Comparison of ENCODE assay signal across 8 cellular contexts in the genomic region with DNA sequence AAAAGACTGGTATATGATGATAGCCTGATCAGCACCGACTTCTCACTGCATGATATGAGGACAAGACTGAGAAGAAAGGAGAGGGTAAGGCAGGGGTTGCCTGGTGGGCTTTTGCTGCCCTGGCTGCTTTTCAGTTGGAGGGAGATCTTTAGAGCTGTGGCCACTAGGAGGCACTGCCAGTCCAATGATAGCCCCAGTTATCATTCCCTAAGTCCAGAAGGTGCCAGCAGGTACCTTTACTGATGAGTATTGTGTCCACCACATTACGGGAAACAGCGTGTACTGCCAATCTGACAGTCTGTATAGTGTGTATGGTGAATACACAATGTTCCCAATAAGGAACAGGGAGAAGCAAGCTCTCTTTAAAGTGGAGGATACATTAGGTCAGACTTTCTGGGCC. TPM values are rescaled to one million over a fixed set of nuclear protein-coding genes. Genes with fewer than 3 reads are reported as not detected.
DNase-seq lines count a peak whose midpoint lies in the region; ATAC-seq and TF ChIP-seq lines count a peak whose summit lies in the region.

No MANE protein-coding gene starts in this region.

- H3K4me3 ChIP-seq in breast epithelium (no peak overlapping the region), kidney epithelial cell (ENCODE audit: low read depth, low read length) (no peak overlapping the region)

- CTCF ChIA-PET in MCF 10A (lab: Yijun Ruan, JAX), result interaction anchor here (0.6 to 3.7 kb wide), 42 partner anchors 10 to 732 kb away, joined by 3 to 166 read pairs (median 4); no protein-coding TSS in a partner anchor

- no peak for TF ChIP-seq POLR2A in breast epithelium (IDR thresholded peaks at IDR 0.05)

- H3K4me1 ChIP-seq in breast epithelium, result no peaks in the 10 kb centered on the region

- no peaks in the 10 kb centered on the region for H3K27me3 Mint-ChIP-seq in MCF 10A (ENCODE audit: insufficient read depth, unreplicated experiment)

- H3K27me3 ChIP-seq in breast epithelium (peaks cover 0 to 9% of the 10 kb centered on the region in 2 donors), kidney epithelial cell (ENCODE audit: control insufficient read depth, insufficient read depth, low read length) (peaks cover 8% of the 10 kb centered on the region)

- H3K4me3 Mint-ChIP-seq in MCF 10A (ENCODE audit: unreplicated experiment), result no peak overlapping the region

- H3K4me1 Mint-ChIP-seq in MCF 10A (ENCODE audit: insufficient read depth, unreplicated experiment), result peaks cover 21% of the 10 kb centered on the region

- BruUV-seq in MCF 10A (replicated peaks; lab: Mats Ljungman, UMichigan), result no TSS peak

- no peaks in the 10 kb centered on the region for H3K9me3 ChIP-seq in breast epithelium

- H3K27ac Mint-ChIP-seq in MCF 10A (ENCODE audit: low read depth, unreplicated experiment), result no peak overlapping the region

- DNase-seq in MCF 10A (ENCODE audit: unreplicated experiment) (peak; percentile 65), breast epithelium (ENCODE audit: low spot score in 2 of 2) (no peak), LHCN-M2 (ENCODE audit: low read depth) (peak; percentile 29), SW480 (ENCODE audit: low spot score) (peak; percentile 34), kidney epithelial cell (ENCODE audit: low read depth) (no peak), NCI-H2171 (lab: John Stamatoyannopoulos, UW) (no peak)
- no peak for DNase-seq in NK-92 treated with Interleukin-12 subunit alpha and Interleukin-12 subunit beta, amount 100 ng/mL, for 24 hours (lab: John Stamatoyannopoulos, UW)

- intact Hi-C loops in MCF 10A (cut with micrococcal nuclease), result loop anchor here (1.0 to 5.0 kb wide), 3 partner anchors 65 to 285 kb away; no protein-coding TSS in a partner anchor
- intact Hi-C loops in breast epithelium (cut with DNase I; ENCODE audit: low total_unique reads), result no loop called here

- peaks cover 10% of the 10 kb centered on the region for H3K9me3 Mint-ChIP-seq in MCF 10A (ENCODE audit: unreplicated experiment)

- no peak for ATAC-seq in HG02642 (IDR thresholded peaks at IDR 0.05; ENCODE audit: poor library complexity, unreplicated experiment)

- peaks cover 13% of the 10 kb centered on the region for H3K36me3 Mint-ChIP-seq in MCF 10A (ENCODE audit: insufficient read depth, unreplicated experiment)

- POLR2A ChIA-PET in MCF 10A (lab: Yijun Ruan, JAX), result interaction anchor here (0.7 to 2.5 kb wide), 3 partner anchors 76 to 1207 kb away, joined by 3 to 21 read pairs (median 8); no protein-coding TSS in a partner anchor

- H3K27ac ChIP-seq in breast epithelium, result no peak overlapping the region

- H3K36me3 ChIP-seq in breast epithelium (no peaks in the 10 kb centered on the region), kidney epithelial cell (ENCODE audit: control insufficient read depth, insufficient read depth, low read length) (no peaks in the 10 kb centered on the region)

- peak; percentile 80 for TF ChIP-seq CTCF in MCF 10A (IDR thresholded peaks at IDR 0.05; ENCODE audit: unreplicated experiment)
- peak in 1 of 3 donors; percentile 14 for TF ChIP-seq CTCF in breast epithelium (IDR thresholded peaks at IDR 0.05)
- peak; percentile 50 for TF ChIP-seq CTCF in kidney epithelial cell (IDR thresholded peaks at IDR 0.05; ENCODE audit: insufficient read depth, low read length, poor library complexity, severe bottlenecking)

RNA-seq across cellular contexts. Expression of gene CCDC175, which starts 55.8 kb away (rescaled TPM):
- not detected in 2 replicates for total RNA-seq in MCF 10A (2022)
- total RNA-seq in breast epithelium, result under 1 TPM in 1 of 3 donors, not detected in 2; 0.33 TPM
- total RNA-seq in LHCN-M2 (2014; rRNA removed), result not detected in 2 replicates
- not detected for polyA plus RNA-seq in LHCN-M2 (2012)
- total RNA-seq in kidney epithelial cell, result not detected in 2 replicates

Comparison
In these comparisons a context has a peak if more than half of its experiments do, and no peak if none do; other contexts are left out.
1. DNase-seq: peak in MCF 10A (single experiment), LHCN-M2 (single experiment) and SW480 (single experiment); none in breast epithelium (0 of 2), kidney epithelial cell (single experiment), NCI-H2171 (single experiment) and NK-92 treated with Interleukin-12 subunit alpha and Interleukin-12 subunit beta, amount 100 ng/mL, for 24 hours (single experiment).